ENCODE assay signal across 11 cellular contexts in the genomic region with DNA sequence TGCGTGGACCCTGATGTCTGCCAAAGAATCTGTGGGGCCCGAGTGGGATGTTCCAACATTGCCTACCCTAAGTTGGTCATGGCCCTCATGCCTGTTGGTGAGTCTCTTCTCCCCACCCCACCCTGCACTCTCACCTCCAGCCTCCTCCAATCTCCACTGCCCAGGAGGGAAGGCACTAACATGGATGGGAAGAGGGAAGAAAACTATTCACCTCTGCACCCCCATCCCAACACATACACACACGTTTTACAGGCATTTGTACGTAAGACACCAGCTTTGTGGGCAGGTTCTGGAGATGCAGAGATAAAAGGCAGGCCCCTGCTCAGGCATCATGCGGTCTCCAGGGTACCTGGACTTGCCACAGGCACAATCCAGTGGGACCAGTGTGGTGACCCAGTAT. TPM values are rescaled to one million over a fixed set of nuclear protein-coding genes. Genes with fewer than 3 reads are reported as not detected.
"Had no signal": no experiment of that assay in that cellular context is flagged by ENCODE, and none has a peak within 500 bp of the region (broad histone marks: within the 10 kb centered on the region; RNA-seq: fewer than 3 reads in every experiment).

No MANE protein-coding gene starts in this region.

- H3K4me2 ChIP-seq: GM23338 had no signal

- H3K9me3 Mint-ChIP-seq: GM23338, H9 had no signal

- DNase-seq: GM23248, GOT3, H7, H9, HCEC 1CT, HFFc6 had no signal

- H3K4me3 ChIP-seq: GM23248, GM23338, HAP-1 had no signal

- H3K4me1 ChIP-seq: HAP-1 had no signal

- H3K36me3 ChIP-seq: HAP-1 had no signal

- H3K9me3 ChIP-seq: HAP-1 had no signal

- FAIRE-seq: H54 had no signal

- H3K27ac Mint-ChIP-seq: HFFc6 had no signal

- H3K4me1 Mint-ChIP-seq: GM23338, H9 had no signal

- H2AFZ ChIP-seq: GM23248, GM23338 had no signal

- H3K9ac ChIP-seq: GM23248 had no signal

- H3K4me3 Mint-ChIP-seq: GM23338, H9, HFFc6 had no signal

- ATAC-seq: GM23338, HCT116 had no signal

- H3K27ac ChIP-seq: GM23248 had no signal

RNA-seq across cellular contexts. Expression of gene SLC5A9, which starts 11.2 kb away (rescaled TPM):
- total RNA-seq: GM23248, H4, H9, HFFc6 had no signal
- polyA plus RNA-seq: GM23248 had no signal
